In the genomic region with DNA sequence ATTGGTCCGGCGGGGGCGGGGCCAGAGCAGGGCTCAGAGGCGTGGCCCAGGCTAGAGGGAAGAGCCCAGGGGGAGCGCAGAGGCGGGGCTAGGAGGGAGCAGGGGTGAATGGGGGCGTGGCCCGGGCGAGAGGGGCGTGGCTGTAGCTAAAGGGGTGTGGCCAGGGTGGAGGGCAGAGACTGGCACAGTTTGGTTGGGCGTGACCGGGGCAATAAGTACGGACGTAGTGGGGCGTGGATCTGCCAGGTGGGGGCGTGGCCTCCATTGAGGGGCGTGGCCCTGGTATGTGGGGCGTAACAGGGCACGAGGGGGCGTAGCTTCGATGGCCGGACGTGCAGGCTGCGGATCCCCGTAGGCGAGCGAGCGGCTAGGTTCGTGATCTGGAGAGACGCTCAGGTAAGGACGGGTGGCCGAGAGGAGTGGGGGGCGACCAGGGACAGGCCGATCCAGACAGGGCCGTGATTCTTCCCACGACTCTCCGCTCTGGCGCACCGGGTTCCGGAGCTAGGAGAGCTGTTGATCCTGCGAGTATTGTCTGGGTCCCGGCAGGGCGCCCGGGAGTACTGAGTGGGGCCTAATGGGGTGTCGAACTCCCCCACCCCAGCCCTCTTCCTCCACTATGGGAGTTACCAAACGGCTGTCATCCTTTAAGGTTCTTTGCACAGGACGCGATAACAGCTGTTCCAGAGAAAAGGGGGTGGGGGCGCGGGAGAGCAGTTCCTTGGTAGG, we compare ENCODE assay signal across 8 cellular contexts. TPM values are rescaled to one million over a fixed set of nuclear protein-coding genes. Genes with fewer than 3 reads are reported as not detected.
A peak's percentile ranks its signal among the peaks of the same experiment; 100 is the strongest.
DNase-seq lines count a peak whose midpoint lies in the region; ATAC-seq and TF ChIP-seq lines count a peak whose summit lies in the region.

A gene with protein sequence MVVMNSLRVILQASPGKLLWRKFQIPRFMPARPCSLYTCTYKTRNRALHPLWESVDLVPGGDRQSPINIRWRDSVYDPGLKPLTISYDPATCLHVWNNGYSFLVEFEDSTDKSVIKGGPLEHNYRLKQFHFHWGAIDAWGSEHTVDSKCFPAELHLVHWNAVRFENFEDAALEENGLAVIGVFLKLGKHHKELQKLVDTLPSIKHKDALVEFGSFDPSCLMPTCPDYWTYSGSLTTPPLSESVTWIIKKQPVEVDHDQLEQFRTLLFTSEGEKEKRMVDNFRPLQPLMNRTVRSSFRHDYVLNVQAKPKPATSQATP (plus strand): TSS at position 314 of the 729 bp plus-strand sequence. CDS start 11,754 bp downstream, outside the sequence.

- H3K4me3 Mint-ChIP-seq in WTC11: peak within 1 kb of the TSS; percentile 77
- H3K4me3 Mint-ChIP-seq in immature natural killer cell: peak within 1 kb of the TSS; percentile 91 to 98 (median 96)

- H3K4me1 Mint-ChIP-seq in WTC11 (peaks cover 26% of the 10 kb centered on the region), immature natural killer cell (peaks cover 52 to 56% of the 10 kb centered on the region in 2 donors)

- H3K27me3 ChIP-seq in GM06990 (replicated peaks; ENCODE audit: control insufficient read depth, insufficient read depth, low read length): no peaks in the 10 kb centered on the region

- H3K9me3 Mint-ChIP-seq in WTC11 (no peaks in the 10 kb centered on the region), immature natural killer cell (no peaks in the 10 kb centered on the region)

- H3K36me3 ChIP-seq in GM06990 (ENCODE audit: control insufficient read depth, insufficient read depth, low read length): no peaks in the 10 kb centered on the region

- H3K4me3 ChIP-seq in GM06990 (replicated peaks; ENCODE audit: low read depth, low read length) (peak within 1 kb of the TSS; percentile 62), HFF-Myc (replicated peaks; ENCODE audit: low read depth, low read length) (peak within 1 kb of the TSS; percentile 35), cardiac fibroblast (replicated peaks in 1 of 2; ENCODE audit: low read depth in 2 of 2, low read length in 2 of 2) (peak within 1 kb of the TSS; percentile 54 to 55)

- H3K27ac Mint-ChIP-seq in WTC11: peak within 1 kb of the TSS; percentile 29; the same call in 1 of the 2 replicates
- peak within 1 kb of the TSS; percentile 89 to 96 (median 94) for H3K27ac Mint-ChIP-seq in immature natural killer cell

- CTCF ChIA-PET in WTC11 (lab: Charles Lee): interaction anchor here (0.6 to 1.4 kb wide), 8 partner anchors 13 to 932 kb away, joined by 3 to 4 read pairs (median 3); a partner anchor contains a TSS

- peak; percentile 95 for DNase-seq in GM06990 (ENCODE audit: extremely low read depth, insufficient read length)
- DNase-seq in HFF-Myc (ENCODE audit: extremely low read depth, low read depth): peak; percentile 43
- peak; percentile 81 for DNase-seq in NCI-H1048 (lab: John Stamatoyannopoulos, UW)
- DNase-seq in WTC11 (ENCODE audit: low spot score): peak; percentile 97
- DNase-seq in cardiac fibroblast (ENCODE audit: low read depth in 2 of 2): peak; percentile 86 to 93
- DNase-seq in immature natural killer cell: peak; percentile 100
- DNase-seq in stimulated activated CD4-positive, alpha-beta T cell treated with anti-CD3 and anti-CD28 coated beads, Interleukin-12 subunit alpha, Interleukin-12 subunit beta, amount 100 ng/mL, for 4 hours: peak; percentile 88
- DNase-seq in NCI-H1417 treated with DMSO at 0.1 percent for 48 hours (lab: John Stamatoyannopoulos, UW): no peak

- POLR2A ChIA-PET in WTC11 (lab: Charles Lee): interaction anchor here (0.5 kb wide), 1 partner anchor 33 kb away, joined by 4 read pairs; no protein-coding TSS in a partner anchor

- no peaks in the 10 kb centered on the region for H3K36me3 Mint-ChIP-seq in WTC11
- peaks cover 12 to 14% (median 13%) of the 10 kb centered on the region in 3 donors for H3K36me3 Mint-ChIP-seq in immature natural killer cell

- ATAC-seq in WTC11: peak; percentile 95

- no peaks in the 10 kb centered on the region for H3K27me3 Mint-ChIP-seq in WTC11 (ENCODE audit: low read depth)
- H3K27me3 Mint-ChIP-seq in immature natural killer cell (ENCODE audit: low read depth in 3 of 3): peaks cover 5 to 11% (median 7%) of the 10 kb centered on the region in 3 donors

- TF ChIP-seq CTCF in GM06990 (IDR thresholded peaks at IDR 0.05; ENCODE audit: insufficient read depth, low read length, poor library complexity, severe bottlenecking) (no peak), HFF-Myc (IDR thresholded peaks at IDR 0.05; ENCODE audit: low read depth, low read length, missing control alignments) (no peak), WTC11 (IDR thresholded peaks at IDR 0.05) (no peak), cardiac fibroblast (IDR thresholded peaks at IDR 0.05; ENCODE audit: low read depth, low read length) (no peak)

TF ChIP-seq in WTC11, 78 proteins besides CTCF, POLR2A, EP300 and RAD21:
- TF ChIP-seq, protein P1, sequence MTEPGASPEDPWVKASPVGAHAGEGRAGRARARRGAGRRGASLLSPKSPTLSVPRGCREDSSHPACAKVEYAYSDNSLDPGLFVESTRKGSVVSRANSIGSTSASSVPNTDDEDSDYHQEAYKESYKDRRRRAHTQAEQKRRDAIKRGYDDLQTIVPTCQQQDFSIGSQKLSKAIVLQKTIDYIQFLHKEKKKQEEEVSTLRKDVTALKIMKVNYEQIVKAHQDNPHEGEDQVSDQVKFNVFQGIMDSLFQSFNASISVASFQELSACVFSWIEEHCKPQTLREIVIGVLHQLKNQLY (CRISPR knock-in tag; IDR thresholded peaks at IDR 0.05): no peak
- TF ChIP-seq SOX15 (CRISPR knock-in tag; IDR thresholded peaks at IDR 0.05) (no peak), TEAD1 (CRISPR knock-in tag; IDR thresholded peaks at IDR 0.05) (peak; percentile 82; the same call in 1 of the 2 replicates), CBFB (CRISPR knock-in tag; IDR thresholded peaks at IDR 0.05; ENCODE audit: low read depth) (no peak), FOXP1 (CRISPR knock-in tag; IDR thresholded peaks at IDR 0.05; ENCODE audit: borderline replicate concordance) (peak; percentile 44; the same call in 1 of the 2 replicates), JAZF1 (CRISPR knock-in tag; IDR thresholded peaks at IDR 0.05) (no peak), TEAD4 (CRISPR knock-in tag; IDR thresholded peaks at IDR 0.05) (peak; percentile 81), SMAD4 (CRISPR knock-in tag; IDR thresholded peaks at IDR 0.05) (no peak), ELF4 (CRISPR knock-in tag; IDR thresholded peaks at IDR 0.05; ENCODE audit: low read depth) (no peak), SP1 (CRISPR knock-in tag; conservative IDR thresholded peaks at IDR 0.05) (peak; percentile 81), JUN (CRISPR knock-in tag; IDR thresholded peaks at IDR 0.05) (no peak)
- TF ChIP-seq, protein P2, sequence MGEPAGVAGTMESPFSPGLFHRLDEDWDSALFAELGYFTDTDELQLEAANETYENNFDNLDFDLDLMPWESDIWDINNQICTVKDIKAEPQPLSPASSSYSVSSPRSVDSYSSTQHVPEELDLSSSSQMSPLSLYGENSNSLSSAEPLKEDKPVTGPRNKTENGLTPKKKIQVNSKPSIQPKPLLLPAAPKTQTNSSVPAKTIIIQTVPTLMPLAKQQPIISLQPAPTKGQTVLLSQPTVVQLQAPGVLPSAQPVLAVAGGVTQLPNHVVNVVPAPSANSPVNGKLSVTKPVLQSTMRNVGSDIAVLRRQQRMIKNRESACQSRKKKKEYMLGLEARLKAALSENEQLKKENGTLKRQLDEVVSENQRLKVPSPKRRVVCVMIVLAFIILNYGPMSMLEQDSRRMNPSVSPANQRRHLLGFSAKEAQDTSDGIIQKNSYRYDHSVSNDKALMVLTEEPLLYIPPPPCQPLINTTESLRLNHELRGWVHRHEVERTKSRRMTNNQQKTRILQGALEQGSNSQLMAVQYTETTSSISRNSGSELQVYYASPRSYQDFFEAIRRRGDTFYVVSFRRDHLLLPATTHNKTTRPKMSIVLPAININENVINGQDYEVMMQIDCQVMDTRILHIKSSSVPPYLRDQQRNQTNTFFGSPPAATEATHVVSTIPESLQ (CRISPR knock-in tag; IDR thresholded peaks at IDR 0.05): no peak
- TF ChIP-seq, protein P3, sequence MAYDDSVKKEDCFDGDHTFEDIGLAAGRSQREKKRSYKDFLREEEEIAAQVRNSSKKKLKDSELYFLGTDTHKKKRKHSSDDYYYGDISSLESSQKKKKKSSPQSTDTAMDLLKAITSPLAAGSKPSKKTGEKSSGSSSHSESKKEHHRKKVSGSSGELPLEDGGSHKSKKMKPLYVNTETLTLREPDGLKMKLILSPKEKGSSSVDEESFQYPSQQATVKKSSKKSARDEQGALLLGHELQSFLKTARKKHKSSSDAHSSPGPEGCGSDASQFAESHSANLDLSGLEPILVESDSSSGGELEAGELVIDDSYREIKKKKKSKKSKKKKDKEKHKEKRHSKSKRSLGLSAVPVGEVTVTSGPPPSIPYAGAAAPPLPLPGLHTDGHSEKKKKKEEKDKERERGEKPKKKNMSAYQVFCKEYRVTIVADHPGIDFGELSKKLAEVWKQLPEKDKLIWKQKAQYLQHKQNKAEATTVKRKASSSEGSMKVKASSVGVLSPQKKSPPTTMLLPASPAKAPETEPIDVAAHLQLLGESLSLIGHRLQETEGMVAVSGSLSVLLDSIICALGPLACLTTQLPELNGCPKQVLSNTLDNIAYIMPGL (CRISPR knock-in tag; IDR thresholded peaks at IDR 0.05): no peak
- TF ChIP-seq, protein P4, sequence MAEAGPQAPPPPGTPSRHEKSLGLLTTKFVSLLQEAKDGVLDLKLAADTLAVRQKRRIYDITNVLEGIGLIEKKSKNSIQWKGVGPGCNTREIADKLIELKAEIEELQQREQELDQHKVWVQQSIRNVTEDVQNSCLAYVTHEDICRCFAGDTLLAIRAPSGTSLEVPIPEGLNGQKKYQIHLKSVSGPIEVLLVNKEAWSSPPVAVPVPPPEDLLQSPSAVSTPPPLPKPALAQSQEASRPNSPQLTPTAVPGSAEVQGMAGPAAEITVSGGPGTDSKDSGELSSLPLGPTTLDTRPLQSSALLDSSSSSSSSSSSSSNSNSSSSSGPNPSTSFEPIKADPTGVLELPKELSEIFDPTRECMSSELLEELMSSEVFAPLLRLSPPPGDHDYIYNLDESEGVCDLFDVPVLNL (CRISPR knock-in tag; IDR thresholded peaks at IDR 0.05; ENCODE audit: borderline replicate concordance, low read depth): no peak

RNA-seq across cellular contexts. Expression of the gene that starts here (rescaled TPM):
- 7.3 to 9.0 TPM (median 7.9 TPM) in 3 replicates for total RNA-seq in WTC11 (2021)
- 10 to 100 TPM; 66.3 to 79.1 (median 73.4) TPM for polyA plus RNA-seq in immature natural killer cell
